27 cellular contexts compared by ENCODE assay signal in genomic region chr10:58464956-58465355, GRCh38. TPM values are rescaled to one million over a fixed set of nuclear protein-coding genes. Genes with fewer than 3 reads are reported as not detected.
"Had no signal": no experiment of that assay in that cellular context is flagged by ENCODE, and none has a peak within 500 bp of the region (broad histone marks: within the 10 kb centered on the region; RNA-seq: fewer than 3 reads in every experiment).

No MANE protein-coding gene starts in this region.

- H3K9ac ChIP-seq: parathyroid adenoma had no signal

- H3K27ac ChIP-seq: brain microvascular endothelial cell, coronary artery, parathyroid adenoma, spleen, tibial nerve had no signal

- H3K36me3 ChIP-seq: brain microvascular endothelial cell, heart right ventricle, spleen, tibial nerve had no signal

- DNase-seq: activated CD4-positive, alpha-beta memory T cell treated with anti-CD3 and anti-CD28 coated beads for 36 hours; activated CD4-positive, alpha-beta T cell treated with anti-CD3 and anti-CD28 coated beads for 48 hours; activated CD8-positive, alpha-beta memory T cell treated with anti-CD3 and anti-CD28 coated beads, Interleukin-2, amount 50 U/mL, for 4 hours; activated gamma-delta T cell; activated naive CD4-positive, alpha-beta T cell treated with anti-CD3 and anti-CD28 coated beads, Interleukin-2, amount 10 ng/mL, durations not matched to agents 7 days and 5 days; activated naive CD8-positive, alpha-beta T cell treated with anti-CD3 and anti-CD28 coated beads, Interleukin-2, amount 10 ng/mL, durations not matched to agents 7 days and 5 days; activated T-cell treated with anti-CD3 and anti-CD28 coated beads, Interleukin-2, amount 50 U/mL, for 1 hour; brain microvascular endothelial cell; effector memory CD8-positive, alpha-beta T cell; heart right ventricle; left cardiac atrium; left ventricle myocardium superior; naive B cell; nucleus accumbens; spleen; stimulated activated naive CD4-positive, alpha-beta T cell treated with Interleukin-2 at 50 U/mL for 16 hours had no signal

- FAIRE-seq: astrocyte, endothelial cell of umbilical vein, keratinocyte had no signal

- H3K79me2 ChIP-seq: parathyroid adenoma had no signal

- H3K27me3 ChIP-seq: brain microvascular endothelial cell, heart right ventricle, spleen, tibial nerve had no signal

- H3K4me1 ChIP-seq: parathyroid adenoma, spleen, tibial nerve had no signal

- H2AFZ ChIP-seq: parathyroid adenoma had no signal

- ATAC-seq: activated CD4-positive, CD25-positive, alpha-beta regulatory T cell treated with anti-CD3 and anti-CD28 coated beads, Interleukin-2, amount 50 U/mL, for 24 hours; effector memory CD8-positive, alpha-beta T cell; esophagus mucosa; left cardiac atrium; left ventricle myocardium superior; right cardiac atrium had no signal

- H3K4me3 ChIP-seq: coronary artery, heart right ventricle, spleen, tibial nerve had no signal

- H3K9me3 ChIP-seq: tibial nerve had no signal

RNA-seq across cellular contexts. Expression of gene BICC1, which starts 47.7 kb away (rescaled TPM):
- total RNA-seq: activated CD4-positive, alpha-beta memory T cell treated with anti-CD3 and anti-CD28 coated beads for 36 hours; activated CD8-positive, alpha-beta memory T cell treated with anti-CD3 and anti-CD28 coated beads for 36 hours; T-helper 1 cell treated with Interleukin-12 subunit alpha and Interleukin-12 subunit beta and Interleukin-4 antibody, amounts not matched to agents 30 ng/mL and 1 ng/mL, for 36 hours had no signal
